In genomic region chr10:73495226-73495883, GRCh38 we compare ENCODE assay signal across 1 cellular context.
TF ChIP-seq lines count a peak whose summit lies in the region.

No MANE protein-coding gene starts in this region.

TF ChIP-seq in SK-N-SH, 30 proteins besides CTCF, POLR2A, EP300 and RAD21 (continued from another document):
- TF ChIP-seq USF2 (IDR thresholded peaks at IDR 0.05; ENCODE audit: borderline replicate concordance, low read depth, low read length) (no peak), USF1 (IDR thresholded peaks at IDR 0.05; ENCODE audit: borderline replicate concordance, low read depth) (no peak), MXI1 (IDR thresholded peaks at IDR 0.05; ENCODE audit: low read depth, low read length) (peak; percentile 61; the same call in 1 of the 2 replicates), TAF1 (IDR thresholded peaks at IDR 0.05; ENCODE audit: borderline replicate concordance, low read depth, low read length) (peak; percentile 72), FOSL2 (IDR thresholded peaks at IDR 0.05; ENCODE audit: borderline replicate concordance, low read depth) (no peak), NRF1 (IDR thresholded peaks at IDR 0.05; ENCODE audit: low read depth, low read length) (no peak), REST (IDR thresholded peaks at IDR 0.05; ENCODE audit: low read depth, low read length) (0 out of 2 replicates have a peak, but pooled peaks have one; percentile 9)
